ENCODE assay signal across 8 cellular contexts in the genomic region with DNA sequence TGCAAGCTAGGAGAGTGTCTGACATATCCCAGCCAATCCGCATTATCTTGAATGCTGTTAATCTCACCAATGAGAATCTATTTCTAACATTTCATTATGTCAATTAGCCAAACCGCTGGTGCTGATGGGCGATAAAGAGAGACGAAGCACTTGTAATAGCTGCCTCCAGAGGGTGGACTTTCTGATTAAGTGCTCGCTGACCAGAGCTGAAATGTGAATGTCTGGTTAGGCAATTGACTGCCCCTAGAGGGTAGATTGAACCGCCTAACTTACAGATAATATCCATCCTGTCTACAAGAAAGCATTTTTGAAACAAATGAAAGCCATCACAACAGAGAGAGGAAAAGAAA. TPM values are rescaled to one million over a fixed set of nuclear protein-coding genes. Genes with fewer than 3 reads are reported as not detected.
DNase-seq lines count a peak whose midpoint lies in the region; ATAC-seq, FAIRE-seq and TF ChIP-seq lines count a peak whose summit lies in the region.

No MANE protein-coding gene starts in this region.

- DNase-seq in A549 (ENCODE audit: low read depth in 1 of 2, low spot score in 1 of 2), result peak; percentile 93 to 98
- DNase-seq in GM12864 (ENCODE audit: low read depth), result no peak
- peak; percentile 77 for DNase-seq in NCI-H2081 treated with DMSO at 0.1 percent for 48 hours (lab: John Stamatoyannopoulos, UW)
- peak; percentile 38 for DNase-seq in activated CD8-positive, alpha-beta T cell treated with anti-CD3 and anti-CD28 coated beads for 36 hours
- DNase-seq in fibroblast of peridontal ligament (ENCODE audit: extremely low read depth), result peak; percentile 92
- DNase-seq in nephron progenitor cell, result no peak
- no peak for DNase-seq in medulla oblongata (ENCODE audit: extremely low spot score)

- peak overlapping the region; percentile 75 for H3K4me2 ChIP-seq in A549

- TF ChIP-seq EP300 in A549 (IDR thresholded peaks at IDR 0.05), result no peak

- peak overlapping the region; percentile 79 for H3K4me3 Mint-ChIP-seq in activated CD8-positive, alpha-beta T cell treated with anti-CD3 and anti-CD28 coated beads for 36 hours
- H3K4me3 Mint-ChIP-seq in nephron progenitor cell, result peak overlapping the region; percentile 88

- H3K4me1 ChIP-seq in A549, result peaks cover 23% of the 10 kb centered on the region

- H3K27me3 Mint-ChIP-seq in activated CD8-positive, alpha-beta T cell treated with anti-CD3 and anti-CD28 coated beads for 36 hours, result peaks cover 19% of the 10 kb centered on the region
- H3K27me3 Mint-ChIP-seq in nephron progenitor cell (ENCODE audit: low read depth, poor library complexity), result no peaks in the 10 kb centered on the region

- H3K36me3 Mint-ChIP-seq in activated CD8-positive, alpha-beta T cell treated with anti-CD3 and anti-CD28 coated beads for 36 hours (ENCODE audit: low read depth), result peaks cover 31% of the 10 kb centered on the region
- H3K36me3 Mint-ChIP-seq in nephron progenitor cell (ENCODE audit: low read depth), result peaks cover 38% of the 10 kb centered on the region

- H3K4me3 ChIP-seq in A549 (peak overlapping the region; percentile 81), GM12864 (ENCODE audit: low read depth, low read length) (peak overlapping the region; percentile 89)

- FAIRE-seq in A549 (lab: Jason Lieb, UNC), result peak; percentile 99

- CTCF ChIA-PET in A549 (lab: Yijun Ruan, JAX), result interaction anchor here (0.8 to 4.6 kb wide), 38 partner anchors 10 to 164 kb away, joined by 3 to 30 read pairs (median 7); partner anchors contain the start of gene KDELR1
- CTCF ChIA-PET in activated CD8-positive, alpha-beta T cell treated with anti-CD3 and anti-CD28 coated beads for 36 hours (lab: Charles Lee), result interaction anchor here (1.9 to 2.1 kb wide), 2 partner anchors 54 to 139 kb away, joined by 4 to 8 read pairs; partner anchors contain the start of gene KDELR1

- ATAC-seq in A549, result peak; percentile 86 to 87
- peak; percentile 15 for ATAC-seq in HG02885 (IDR thresholded peaks at IDR 0.05; ENCODE audit: poor library complexity, unreplicated experiment)
- ATAC-seq in activated CD8-positive, alpha-beta T cell treated with anti-CD3 and anti-CD28 coated beads for 36 hours, result peak; percentile 29

- intact Hi-C loops in activated CD8-positive, alpha-beta T cell treated with anti-CD3 and anti-CD28 coated beads for 36 hours (cut with micrococcal nuclease), result no loop called here

- peak overlapping the region; percentile 90 to 91 for H3K27ac ChIP-seq in A549

- peaks cover 32% of the 10 kb centered on the region for H3K4me1 Mint-ChIP-seq in activated CD8-positive, alpha-beta T cell treated with anti-CD3 and anti-CD28 coated beads for 36 hours (ENCODE audit: low read depth)
- H3K4me1 Mint-ChIP-seq in nephron progenitor cell, result peaks cover 39% of the 10 kb centered on the region

- H3K9me3 ChIP-seq in A549, result no peaks in the 10 kb centered on the region

- H3K27ac Mint-ChIP-seq in activated CD8-positive, alpha-beta T cell treated with anti-CD3 and anti-CD28 coated beads for 36 hours, result peak overlapping the region; percentile 89
- peak overlapping the region; percentile 84 for H3K27ac Mint-ChIP-seq in nephron progenitor cell

- TF ChIP-seq CTCF in A549 (IDR thresholded peaks at IDR 0.05) (peak; percentile 77), GM12864 (IDR thresholded peaks at IDR 0.05; ENCODE audit: low read depth, low read length, missing control alignments) (peak; percentile 42), nephron progenitor cell (IDR thresholded peaks at IDR 0.05) (peak; percentile 36)
- TF ChIP-seq CTCF in activated CD8-positive, alpha-beta T cell treated with anti-CD3 and anti-CD28 coated beads for 36 hours (IDR thresholded peaks at IDR 0.05), result peak; percentile 49

- TF ChIP-seq RAD21 in A549 (conservative IDR thresholded peaks at IDR 0.05 in 1 of 2, IDR thresholded peaks at IDR 0.05 in 1 of 2), result peak; percentile 67

- no peaks in the 10 kb centered on the region for H3K9me3 Mint-ChIP-seq in activated CD8-positive, alpha-beta T cell treated with anti-CD3 and anti-CD28 coated beads for 36 hours
- H3K9me3 Mint-ChIP-seq in nephron progenitor cell, result peaks cover 4% of the 10 kb centered on the region

- WGBS in A549 (ENCODE audit: missing lambda C conversion rate), result 5% methylated on average over 6 of the region's 6 CpGs

- POLR2A ChIA-PET in A549 (lab: Yijun Ruan, JAX), result interaction anchor here (0.5 to 2.0 kb wide), 11 partner anchors 32 to 174 kb away, joined by 3 to 11 read pairs (median 4); partner anchors contain the start of genes GRIN2D, KDELR1, RPL18 and SPHK2
- POLR2A ChIA-PET in activated CD8-positive, alpha-beta T cell treated with anti-CD3 and anti-CD28 coated beads for 36 hours (lab: Charles Lee), result interaction anchor here (0.6 to 1.1 kb wide), 4 partner anchors 34 to 281 kb away, joined by 3 read pairs; a partner anchor contains a TSS

- TF ChIP-seq POLR2A in A549 (IDR thresholded peaks at IDR 0.05; ENCODE audit: low read length), result no peak

TF ChIP-seq in A549, 52 proteins besides CTCF, POLR2A, EP300 and RAD21:
- TF ChIP-seq CEBPB (IDR thresholded peaks at IDR 0.05), result peak; percentile 60 to 75; a peak in 3 of 4 replicates
- TF ChIP-seq SMC3 (IDR thresholded peaks at IDR 0.05), result peak; percentile 79
- no peak for TF ChIP-seq TP53 (CRISPR knock-in tag; IDR thresholded peaks at IDR 0.05)
TF ChIP-seq in A549: peak in this region for 2.

RNA-seq across cellular contexts. Expression of gene GRWD1, which starts 0.6 kb away (rescaled TPM):
- polyA plus RNA-seq in A549 (2011; rRNA removed) (40.0 and 48.1 TPM in 2 replicates), A549 (2017; fragmentation: RNase III; extraction: RNeasy Plus Mini Kit Qiagen cat#74134 plus additional on column Dnase treatment) (82.1 to 87.0 TPM (median 84.2 TPM) in 3 replicates)
- 64.4 and 73.9 TPM in 2 replicates for polyA plus RNA-seq in A549 (2012; cell fraction: cytosol; rRNA removed)
- polyA plus RNA-seq in A549 (2012; cell fraction: nucleus; rRNA removed), result 93.3 and 105 TPM in 2 replicates
- polyA minus RNA-seq in A549 (2011; rRNA and poly(A)+ RNA removed), result 28.1 and 30.0 TPM in 2 replicates
- total RNA-seq in activated CD8-positive, alpha-beta T cell treated with anti-CD3 and anti-CD28 coated beads for 36 hours, result 10 to 100 TPM; 49.4 to 50.1 TPM

RNA-seq across cellular contexts. Expression of gene KCNJ14, which starts 10.1 kb away (rescaled TPM):
- polyA plus RNA-seq in A549 (2011; rRNA removed) (1.9 and 2.2 TPM in 2 replicates), A549 (2017; fragmentation: RNase III; extraction: RNeasy Plus Mini Kit Qiagen cat#74134 plus additional on column Dnase treatment) (1.3 to 1.4 TPM (median 1.3 TPM) in 3 replicates)
- 1.5 and 1.9 TPM in 2 replicates for polyA plus RNA-seq in A549 (2012; cell fraction: cytosol; rRNA removed)
- polyA plus RNA-seq in A549 (2012; cell fraction: nucleus; rRNA removed), result 12.5 and 14.5 TPM in 2 replicates
- 1.9 and 2.4 TPM in 2 replicates for polyA minus RNA-seq in A549 (2011; rRNA and poly(A)+ RNA removed)
- total RNA-seq in activated CD8-positive, alpha-beta T cell treated with anti-CD3 and anti-CD28 coated beads for 36 hours, result 1 to 10 TPM; 1.3 to 1.5 TPM

RNA-seq across cellular contexts. Expression of gene CYTH2, which starts 23.9 kb away (rescaled TPM):
- polyA plus RNA-seq in A549 (2011; rRNA removed), result 33.4 and 36.9 TPM in 2 replicates
- polyA plus RNA-seq in A549 (2012; cell fraction: cytosol; rRNA removed), result 48.4 and 61.1 TPM in 2 replicates
- 158 and 205 TPM in 2 replicates for polyA plus RNA-seq in A549 (2012; cell fraction: nucleus; rRNA removed)
- 42.3 to 55.4 TPM (median 50.5 TPM) in 3 replicates for polyA plus RNA-seq in A549 (2017; fragmentation: RNase III; extraction: RNeasy Plus Mini Kit Qiagen cat#74134 plus additional on column Dnase treatment)
- polyA minus RNA-seq in A549 (2011; rRNA and poly(A)+ RNA removed), result 49.4 and 52.6 TPM in 2 replicates
- total RNA-seq in activated CD8-positive, alpha-beta T cell treated with anti-CD3 and anti-CD28 coated beads for 36 hours, result 10 to 100 TPM; 23.8 to 24.5 TPM

RNA-seq across cellular contexts. Expression of gene GRIN2D, which starts 51.8 kb away (rescaled TPM):
- polyA plus RNA-seq in A549 (2011; rRNA removed) (2.6 and 3.4 TPM in 2 replicates), A549 (2017; fragmentation: RNase III; extraction: RNeasy Plus Mini Kit Qiagen cat#74134 plus additional on column Dnase treatment) (5.8 to 6.8 TPM (median 6.3 TPM) in 3 replicates)
- polyA plus RNA-seq in A549 (2012; cell fraction: cytosol; rRNA removed), result 4.9 and 6.7 TPM in 2 replicates
- polyA plus RNA-seq in A549 (2012; cell fraction: nucleus; rRNA removed), result 17.0 and 20.5 TPM in 2 replicates
- 5.4 and 8.1 TPM in 2 replicates for polyA minus RNA-seq in A549 (2011; rRNA and poly(A)+ RNA removed)
- under 1 TPM; 0.13 to 0.18 TPM for total RNA-seq in activated CD8-positive, alpha-beta T cell treated with anti-CD3 and anti-CD28 coated beads for 36 hours

RNA-seq across cellular contexts. Expression of gene KDELR1, which starts 53.9 kb away (rescaled TPM):
- 200 and 270 TPM in 2 replicates for polyA plus RNA-seq in A549 (2011; rRNA removed)
- 203 and 269 TPM in 2 replicates for polyA plus RNA-seq in A549 (2012; cell fraction: cytosol; rRNA removed)
- polyA plus RNA-seq in A549 (2012; cell fraction: nucleus; rRNA removed), result 238 and 248 TPM in 2 replicates
- polyA plus RNA-seq in A549 (2017; fragmentation: RNase III; extraction: RNeasy Plus Mini Kit Qiagen cat#74134 plus additional on column Dnase treatment), result 280 to 318 TPM (median 302 TPM) in 3 replicates
- polyA minus RNA-seq in A549 (2011; rRNA and poly(A)+ RNA removed), result 222 and 240 TPM in 2 replicates
- total RNA-seq in activated CD8-positive, alpha-beta T cell treated with anti-CD3 and anti-CD28 coated beads for 36 hours, result 10 to 100 TPM; 66.3 to 66.7 TPM

Comparison
In these comparisons a context has a peak if more than half of its experiments do, and no peak if none do; other contexts are left out.
1. ATAC-seq: peak in every context shown above with its lines; median percentile 86 in A549; 29 in activated CD8-positive, alpha-beta T cell treated with anti-CD3 and anti-CD28 coated beads for 36 hours; 15 in HG02885.
2. DNase-seq: peak in A549 (2 of 2), NCI-H2081 treated with DMSO at 0.1 percent for 48 hours (single experiment), activated CD8-positive, alpha-beta T cell treated with anti-CD3 and anti-CD28 coated beads for 36 hours (single experiment) and fibroblast of peridontal ligament (single experiment); none in GM12864 (single experiment), nephron progenitor cell (single experiment) and medulla oblongata (single experiment).
3. Peak in every context shown above with its lines, with median percentiles within 50 percentile points of each other: CTCF ChIP-seq.